In genomic region chr12:54759751-54760150, GRCh38 we compare ENCODE assay signal across 9 cellular contexts.
DNase-seq lines count a peak whose midpoint lies in the region; TF ChIP-seq lines count a peak whose summit lies in the region.
"Had no signal": no experiment of that assay in that cellular context is flagged by ENCODE, and none has a peak within 500 bp of the region (broad histone marks: within the 10 kb centered on the region; RNA-seq: fewer than 3 reads in every experiment).

No MANE protein-coding gene starts in this region.

- H3K27me3 ChIP-seq in mammary epithelial cell (ENCODE audit: insufficient read depth, low read length), result no peaks in the 10 kb centered on the region
- H3K27me3 ChIP-seq: body of pancreas had no signal

- intact Hi-C loops in mammary epithelial cell (cut with micrococcal nuclease), result loop anchor here (1.0 kb wide), 3 partner anchors 95 to 314 kb away; partner anchors contain the start of gene MUCL1

- CTCF ChIA-PET in mammary epithelial cell (lab: Charles Lee; ENCODE audit: low non-redundant PET), result interaction anchor here (0.6 to 0.9 kb wide), 3 partner anchors 10 to 352 kb away, joined by 3 to 5 read pairs (median 4); no protein-coding TSS in a partner anchor
- CTCF ChIA-PET in RWPE1 (lab: Yijun Ruan, JAX), result interaction anchor here (0.5 to 1.5 kb wide), 7 partner anchors 10 to 976 kb away, joined by 3 to 8 read pairs (median 4); no protein-coding TSS in a partner anchor

- H3K9me3 ChIP-seq in mammary epithelial cell (replicated peaks; ENCODE audit: insufficient read depth, low read length), result no peaks in the 10 kb centered on the region
- H3K9me3 ChIP-seq: body of pancreas had no signal

- no peak overlapping the region for H2AFZ ChIP-seq in mammary epithelial cell (ENCODE audit: low read depth, low read length)

- H3K9ac ChIP-seq in mammary epithelial cell (ENCODE audit: insufficient read depth, low read length), result no peak overlapping the region

- WGBS in mammary epithelial cell (ENCODE audit: low coverage, missing lambda C conversion rate), result 20% methylated on average over 1 of the region's 1 CpG

- in situ Hi-C loops in mammary epithelial cell (cut with MboI; ENCODE audit: low sequenced_read_pairs in 2 of 2), result loop anchor here (5.0 to 10.0 kb wide), 2 partner anchors 205 to 313 kb away; no protein-coding TSS in a partner anchor

- DNase-seq in AG08396 (ENCODE audit: low spot score), result peak; percentile 5
- peak; percentile 6 for DNase-seq in NCI-H2029 (lab: John Stamatoyannopoulos, UW)
- peak; percentile 52 for DNase-seq in mammary epithelial cell
- DNase-seq in renal cortical epithelial cell (ENCODE audit: low read depth), result peak; percentile 11
- no peak for DNase-seq in RWPE1 (ENCODE audit: low spot score)
- DNase-seq in HK-2 (ENCODE audit: unreplicated experiment), result no peak
- DNase-seq in GM19238 (ENCODE audit: insufficient read length, low spot score), result no peak

- no peaks in the 10 kb centered on the region for H3K79me2 ChIP-seq in mammary epithelial cell (ENCODE audit: insufficient read depth, low read length)

- no peaks in the 10 kb centered on the region for H3K36me3 ChIP-seq in mammary epithelial cell (ENCODE audit: insufficient read depth, low read length)

- no peaks in the 10 kb centered on the region for H3K4me1 ChIP-seq in mammary epithelial cell (ENCODE audit: insufficient read depth, low read length)
- H3K4me1 ChIP-seq: body of pancreas had no signal

- no peak overlapping the region for H3K27ac ChIP-seq in mammary epithelial cell (ENCODE audit: insufficient read depth, low read depth, low read length)
- no peak overlapping the region for H3K27ac ChIP-seq in RWPE1
- H3K27ac ChIP-seq: body of pancreas had no signal

- dilution Hi-C loops in mammary epithelial cell (cut with HindIII; ENCODE audit: low sequenced_read_pairs), result no loop called here

- BruUV-seq in mammary epithelial cell (replicated peaks; lab: Mats Ljungman, UMichigan), result no TSS peak

- POLR2A ChIA-PET in RWPE1 (lab: Yijun Ruan, JAX; ENCODE audit: low non-redundant PET), result no interaction called here

- no peaks in the 10 kb centered on the region for H4K20me1 ChIP-seq in mammary epithelial cell (ENCODE audit: insufficient read depth, low read length)

- no peak overlapping the region for H3K4me2 ChIP-seq in mammary epithelial cell (ENCODE audit: insufficient read depth, low read depth, low read length)

- TF ChIP-seq CTCF in GM12875 (IDR thresholded peaks at IDR 0.05; ENCODE audit: borderline replicate concordance, insufficient read depth, low read depth, low read length), result peak; percentile 23; the same call in 1 of the 2 replicates
- peak; percentile 43 to 70 for TF ChIP-seq CTCF in mammary epithelial cell (conservative IDR thresholded peaks at IDR 0.05 in 1 of 2, IDR thresholded peaks at IDR 0.05 in 1 of 2; ENCODE audit: extremely low read depth in 1 of 2, insufficient read depth in 1 of 2, low read depth in 1 of 2, low read length in 2 of 2)
- TF ChIP-seq CTCF in RWPE1 (conservative IDR thresholded peaks at IDR 0.05; ENCODE audit: low read depth), result no peak; the same call in 1 of the 2 replicates

- H3K4me3 ChIP-seq in GM12875 (ENCODE audit: low read depth, low read length) (no peak overlapping the region), mammary epithelial cell (replicated peaks in 1 of 3; ENCODE audit: insufficient read depth in 1 of 3, low read depth in 2 of 3, low read length in 3 of 3) (no peak overlapping the region)
- H3K4me3 ChIP-seq: body of pancreas had no signal

Comparison
In these comparisons a context has a peak if more than half of its experiments do, and no peak if none do; other contexts are left out.
1. DNase-seq: peak in AG08396 (single experiment), NCI-H2029 (single experiment), mammary epithelial cell (single experiment) and renal cortical epithelial cell (single experiment); none in RWPE1 (single experiment), HK-2 (single experiment) and GM19238 (single experiment).